ENCODE assay signal across 19 cellular contexts in genomic region chr19:10146142-10146541, GRCh38. TPM values are rescaled to one million over a fixed set of nuclear protein-coding genes. Genes with fewer than 3 reads are reported as not detected.
"Had no signal": no experiment of that assay in that cellular context is flagged by ENCODE, and none has a peak within 500 bp of the region (broad histone marks: within the 10 kb centered on the region; RNA-seq: fewer than 3 reads in every experiment).

No MANE protein-coding gene starts in this region.

- DNase-seq: activated CD4-positive, alpha-beta T cell treated with anti-CD3 and anti-CD28 coated beads for 36 hours; activated gamma-delta T cell treated with Interleukin-2 at 50 U/mL for 16 hours; activated T-cell treated with anti-CD3 and anti-CD28 coated beads, Interleukin-2, amount 50 U/mL, for 4 hours; adrenal gland; caudate nucleus; colonic mucosa; foreskin fibroblast; hippocampal formation; midbrain; ovary; thyroid gland; uterus; WERI-Rb-1 had no signal

- H3K4me1 ChIP-seq: adrenal gland, colonic mucosa, neural progenitor cell, thyroid gland, uterus had no signal

- H3K27ac ChIP-seq: adrenal gland, colonic mucosa, neural progenitor cell, ovary, thyroid gland, uterus, WERI-Rb-1 had no signal

- H3K4me3 Mint-ChIP-seq: activated CD4-positive, alpha-beta T cell treated with anti-CD3 and anti-CD28 coated beads for 36 hours; activated T-cell treated with anti-CD3 and anti-CD28 coated beads, Interleukin-2, amount 50 U/mL, for 4 hours; neural progenitor cell; T-helper 1 cell treated with Interleukin-12 subunit alpha and Interleukin-12 subunit beta and Interleukin-4 antibody, amounts not matched to agents 30 μg/mL and 1 μg/mL, for 36 hours had no signal

- H3K4me1 Mint-ChIP-seq: neural progenitor cell had no signal

- ATAC-seq: activated CD4-positive, alpha-beta T cell treated with anti-CD3 and anti-CD28 coated beads for 36 hours; activated T-cell treated with anti-CD3 and anti-CD28 coated beads, Interleukin-2, amount 50 U/mL, for 4 hours; left lobe of liver; sciatic nerve; SK-N-SH treated with all-trans-retinoic acid at 6 μM for 48 hours had no signal

- H3K27me3 ChIP-seq: adrenal gland, colonic mucosa, neural progenitor cell, ovary, thyroid gland, uterus had no signal

- H3K27me3 Mint-ChIP-seq: activated CD4-positive, alpha-beta T cell treated with anti-CD3 and anti-CD28 coated beads for 36 hours had no signal

- H3K9me3 ChIP-seq: adrenal gland, colonic mucosa, ovary, thyroid gland, uterus had no signal

- H3K27ac Mint-ChIP-seq: neural progenitor cell; T-helper 1 cell treated with Interleukin-12 subunit alpha and Interleukin-12 subunit beta and Interleukin-4 antibody, amounts not matched to agents 30 μg/mL and 1 μg/mL, for 36 hours had no signal

- H3K36me3 ChIP-seq: neural progenitor cell, ovary, uterus had no signal

- H3K9me3 Mint-ChIP-seq: activated T-cell treated with anti-CD3 and anti-CD28 coated beads, Interleukin-2, amount 50 U/mL, for 4 hours; neural progenitor cell; T-helper 1 cell treated with Interleukin-12 subunit alpha and Interleukin-12 subunit beta and Interleukin-4 antibody, amounts not matched to agents 30 μg/mL and 1 μg/mL, for 36 hours had no signal

- H3K4me3 ChIP-seq: adrenal gland, colonic mucosa, neural progenitor cell, ovary, thyroid gland, uterus had no signal

RNA-seq across cellular contexts. Expression of gene ANGPTL6, which starts 43.7 kb away (rescaled TPM):
- total RNA-seq: endothelial cell of umbilical vein, sciatic nerve had no signal
